In genomic region chr9:69035438-69036316, GRCh38 we compare ENCODE assay signal across 8 cellular contexts. TPM values are rescaled to one million over a fixed set of nuclear protein-coding genes. Genes with fewer than 3 reads are reported as not detected.
DNase-seq lines count a peak whose midpoint lies in the region; ATAC-seq, FAIRE-seq and TF ChIP-seq lines count a peak whose summit lies in the region.

Gene FXN, plus strand, starts transcription at chr9:69035752. Its CDS starts 31 bp downstream, at chr9:69035783.

- H3K4me1 Mint-ChIP-seq in GM23338 (peaks cover 10% of the 10 kb centered on the region), glutamatergic neuron (ENCODE audit: low read depth, unreplicated experiment) (peaks cover 4% of the 10 kb centered on the region)

- peaks cover 47% of the 10 kb centered on the region for H3K79me2 ChIP-seq in GM23338 (replicated peaks; ENCODE audit: insufficient read depth)

- H3K4me2 ChIP-seq in GM23338 = peak within 1 kb of the TSS; percentile 98

- H4K20me1 ChIP-seq in GM23338 (replicated peaks; ENCODE audit: insufficient read depth) = no peaks in the 10 kb centered on the region

- no peaks in the 10 kb centered on the region for H3K9me3 Mint-ChIP-seq in GM23338
- H3K9me3 Mint-ChIP-seq in activated naive CD4-positive, alpha-beta T cell treated with anti-CD3 and anti-CD28 coated beads, Interleukin-2, amount 50 U/mL, for 72 hours = no peaks in the 10 kb centered on the region
- peaks cover 8% of the 10 kb centered on the region for H3K9me3 Mint-ChIP-seq in glutamatergic neuron (ENCODE audit: unreplicated experiment)

- H3K36me3 Mint-ChIP-seq in GM23338 (ENCODE audit: low read depth) (peaks cover 8% of the 10 kb centered on the region; the same call in 2 of the 3 replicates), glutamatergic neuron (ENCODE audit: unreplicated experiment) (no peaks in the 10 kb centered on the region)
- H3K36me3 Mint-ChIP-seq in activated naive CD4-positive, alpha-beta T cell treated with anti-CD3 and anti-CD28 coated beads, Interleukin-2, amount 50 U/mL, for 72 hours = peaks cover 9% of the 10 kb centered on the region in 2 donors

- peak within 1 kb of the TSS; percentile 95; the same call in 1 of the 2 replicates for H2AFZ ChIP-seq in GM23338

- H3K9me2 ChIP-seq in GM23338 (ENCODE audit: insufficient read depth) = no peaks in the 10 kb centered on the region

- H3K36me3 ChIP-seq in GM23338 (ENCODE audit: insufficient read depth) = no peaks in the 10 kb centered on the region
- no peaks in the 10 kb centered on the region for H3K36me3 ChIP-seq in pancreas
- no peaks in the 10 kb centered on the region for H3K36me3 ChIP-seq in tibial nerve

- peak; percentile 74 for DNase-seq in GDM1 (lab: John Stamatoyannopoulos, UW)
- DNase-seq in GM23338 (ENCODE audit: low spot score) = peak; percentile 83
- DNase-seq in LHCN-M2 (ENCODE audit: low read depth) = peak; percentile 74
- DNase-seq in SKM-1 (lab: John Stamatoyannopoulos, UW; ENCODE audit: unreplicated experiment) = peak; percentile 2
- DNase-seq in activated naive CD4-positive, alpha-beta T cell treated with anti-CD3 and anti-CD28 coated beads, Interleukin-2, amount 50 U/mL, for 72 hours (ENCODE audit: low spot score in 2 of 2) = peak; percentile 85 to 92
- DNase-seq in glutamatergic neuron = peak; percentile 90
- DNase-seq in pancreas = peak; percentile 73 to 95 (median 86)
- peak; percentile 61 to 72 for DNase-seq in tibial nerve (ENCODE audit: low spot score in 2 of 2)

- ATAC-seq in GM23338 (peak; percentile 93), pancreas (peak; percentile 95 to 96 (median 96))
- peak; percentile 94 to 96 for ATAC-seq in activated naive CD4-positive, alpha-beta T cell treated with anti-CD3 and anti-CD28 coated beads, Interleukin-2, amount 50 U/mL, for 72 hours

- H3K27me3 Mint-ChIP-seq in GM23338 (ENCODE audit: insufficient read depth, low read depth, poor library complexity) (peaks cover 7% of the 10 kb centered on the region), glutamatergic neuron (ENCODE audit: unreplicated experiment) (peaks cover 7% of the 10 kb centered on the region)

- H3K9me3 ChIP-seq in pancreas = no peaks in the 10 kb centered on the region
- H3K9me3 ChIP-seq in tibial nerve = no peaks in the 10 kb centered on the region

- H3K27ac ChIP-seq in GM23338 (ENCODE audit: low read depth) (peak within 1 kb of the TSS; percentile 72; the same call in 1 of the 2 replicates), pancreas (peak within 1 kb of the TSS; percentile 66 to 81 (median 78)), tibial nerve (peak within 1 kb of the TSS in 3 of 4 donors; percentile 78 to 85 (median 81))

- intact Hi-C loops in pancreas (cut with DNase I) = no loop called here

- peak in 1 of 2 donors; percentile 32 for TF ChIP-seq EP300 in tibial nerve (IDR thresholded peaks at IDR 0.05)

- peak within 1 kb of the TSS; percentile 80; the same call in 1 of the 2 replicates for H3K27ac Mint-ChIP-seq in GM23338
- H3K27ac Mint-ChIP-seq in activated naive CD4-positive, alpha-beta T cell treated with anti-CD3 and anti-CD28 coated beads, Interleukin-2, amount 50 U/mL, for 72 hours = peak within 1 kb of the TSS; percentile 85 to 95
- H3K27ac Mint-ChIP-seq in glutamatergic neuron (ENCODE audit: unreplicated experiment) = peak within 1 kb of the TSS; percentile 78

- FAIRE-seq in pancreas (lab: Jason Lieb, UNC) = no peak

- peaks cover 8% of the 10 kb centered on the region; the same call in 1 of the 2 replicates for H3F3A ChIP-seq in GM23338 (replicated peaks; ENCODE audit: low read depth)

- H3K4me3 Mint-ChIP-seq in GM23338 = peak within 1 kb of the TSS; percentile 97
- H3K4me3 Mint-ChIP-seq in glutamatergic neuron (ENCODE audit: unreplicated experiment) = peak within 1 kb of the TSS; percentile 92

- peak; percentile 89 to 97 for TF ChIP-seq CTCF in GM23338 (conservative IDR thresholded peaks at IDR 0.05; ENCODE audit: low read depth in 2 of 2)
- TF ChIP-seq CTCF in glutamatergic neuron (IDR thresholded peaks at IDR 0.05; ENCODE audit: partially characterized antibody, unreplicated experiment) = peak; percentile 99
- TF ChIP-seq CTCF in pancreas (IDR thresholded peaks at IDR 0.05) = peak; percentile 98 to 99 (median 99)
- TF ChIP-seq CTCF in tibial nerve (IDR thresholded peaks at IDR 0.05) = peak; percentile 96 to 99 (median 98)

- 1% methylated on average over 71 to 75 of the region's 75 CpGs for WGBS in pancreas, 2 donors
- 1% methylated on average over 49 to 65 of the region's 75 CpGs for WGBS in tibial nerve, 2 donors

- peaks cover 8% of the 10 kb centered on the region for H3K4me1 ChIP-seq in GM23338 (ENCODE audit: insufficient read depth)
- H3K4me1 ChIP-seq in pancreas = peaks cover 0 to 3% (median 0%) of the 10 kb centered on the region in 3 donors
- peaks cover 0 to 13% (median 4%) of the 10 kb centered on the region in 4 donors for H3K4me1 ChIP-seq in tibial nerve

- H3K4me3 ChIP-seq in GM23338 = peak within 1 kb of the TSS; percentile 96
- H3K4me3 ChIP-seq in pancreas = peak within 1 kb of the TSS; percentile 47 to 77 (median 70)
- H3K4me3 ChIP-seq in tibial nerve = peak within 1 kb of the TSS; percentile 43 to 76 (median 62)

- no peaks in the 10 kb centered on the region for H3K27me3 ChIP-seq in GM23338 (ENCODE audit: insufficient read depth)
- no peaks in the 10 kb centered on the region for H3K27me3 ChIP-seq in pancreas
- no peaks in the 10 kb centered on the region for H3K27me3 ChIP-seq in tibial nerve

- peak in 1 of 2 donors; percentile 28 for TF ChIP-seq POLR2A in tibial nerve (IDR thresholded peaks at IDR 0.05)

TF ChIP-seq in GM23338, 12 proteins besides CTCF, POLR2A, EP300 and RAD21 (continues in another document):
- TF ChIP-seq ZNF462 (CRISPR knock-in tag; IDR thresholded peaks at IDR 0.05) = no peak
- no peak for TF ChIP-seq JUNB (IDR thresholded peaks at IDR 0.05; ENCODE audit: unreplicated experiment)
- TF ChIP-seq EZH2phosphoT487 (IDR thresholded peaks at IDR 0.05; ENCODE audit: unreplicated experiment) = no peak

RNA-seq across cellular contexts. Expression of gene FXN, which starts in this region (rescaled TPM):
- 17.8 and 26.1 TPM in 2 replicates for total RNA-seq in GM23338 (2014; rRNA removed; shearing (Covaris generic))
- polyA plus RNA-seq in GM23338 (2016; fragmentation: Nextera tagmentation; extraction: Ambion mirVana) (55.0 and 66.4 TPM in 2 replicates), pancreas (1 to 10 TPM; 6.2 to 7.4 TPM)
- total RNA-seq in LHCN-M2 (2014; rRNA removed) (6.5 and 11.1 TPM in 2 replicates), glutamatergic neuron (ENCODE audit: unreplicated experiment) (7.1 TPM), pancreas (10 to 100 TPM in 2 of 6 donors, 1 to 10 TPM in 4; 7.0 to 12.0 (median 9.5) TPM), tibial nerve (1 to 10 TPM; 2.4 to 7.3 (median 5.2) TPM)
- polyA plus RNA-seq in LHCN-M2 (2012) = 14.1 TPM
- total RNA-seq in activated naive CD4-positive, alpha-beta T cell treated with anti-CD3 and anti-CD28 coated beads, Interleukin-2, amount 50 U/mL, for 72 hours = 10 to 100 TPM in 1 of 2 donors, 1 to 10 TPM in 1; 7.0 to 22.9 TPM

Comparison
In these comparisons a context has a peak if more than half of its experiments do, and no peak if none do; other contexts are left out.
1. Peak in every context shown above with its lines: DNase-seq, ATAC-seq, H3K4me3 ChIP-seq and H3K27ac ChIP-seq.
2. DNase-seq: peak in every context shown above with its lines; median percentile 90 in glutamatergic neuron; 88 in activated naive CD4-positive, alpha-beta T cell treated with anti-CD3 and anti-CD28 coated beads, Interleukin-2, amount 50 U/mL, for 72 hours; 86 in pancreas; 83 in GM23338; 74 in GDM1; 74 in LHCN-M2; 66 in tibial nerve; 2 in SKM-1.